ENCODE assay signal across 1 cellular context in the genomic region with DNA sequence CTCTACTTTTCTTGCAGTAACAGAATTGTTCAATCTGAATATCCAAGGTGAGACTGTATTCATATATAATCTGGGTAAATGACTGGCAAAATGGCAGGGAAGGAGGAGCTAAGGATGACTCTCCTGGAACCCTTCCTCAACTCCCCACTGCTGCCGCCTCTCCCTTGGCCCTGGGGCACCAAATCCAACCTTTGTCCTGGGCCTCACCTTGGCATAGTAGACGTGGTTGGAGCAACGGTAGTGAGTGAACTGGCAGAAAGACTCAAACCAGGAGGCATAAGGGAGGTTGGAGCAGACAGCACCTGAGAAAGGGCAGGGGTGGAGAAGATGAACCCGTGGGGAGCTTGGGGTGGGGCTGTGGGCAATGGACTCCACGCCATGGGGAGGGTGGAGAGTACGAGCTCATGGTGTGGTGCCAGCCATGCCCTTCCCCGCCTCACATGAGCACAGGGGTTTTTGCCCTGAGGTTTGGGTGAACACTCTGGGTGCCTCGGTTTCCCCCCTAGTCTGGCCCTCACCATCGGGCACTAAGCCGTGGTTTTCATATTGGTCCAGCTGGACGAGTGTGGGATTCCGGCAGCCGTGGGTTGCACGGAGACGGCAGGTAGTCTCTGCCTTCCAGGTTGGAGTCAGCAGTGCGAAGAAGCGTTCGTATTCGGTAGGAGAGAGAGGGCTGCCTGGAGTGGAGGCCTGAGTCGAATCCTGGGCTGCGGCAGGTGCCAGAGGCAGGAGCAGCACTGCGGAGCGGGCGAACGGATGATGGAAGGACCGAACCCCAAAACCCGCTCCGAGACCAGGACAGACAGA.
TF ChIP-seq lines count a peak whose summit lies in the region.

No MANE protein-coding gene starts in this region.

TF ChIP-seq in IMR-90, 13 proteins besides CTCF, POLR2A, EP300 and RAD21 (continued from another document):
- TF ChIP-seq SMC3 (IDR thresholded peaks at IDR 0.05; ENCODE audit: low read depth, low read length) (no peak), RFX5 (IDR thresholded peaks at IDR 0.05; ENCODE audit: low read depth, low read length) (no peak)
- TF ChIP-seq, protein P1, sequence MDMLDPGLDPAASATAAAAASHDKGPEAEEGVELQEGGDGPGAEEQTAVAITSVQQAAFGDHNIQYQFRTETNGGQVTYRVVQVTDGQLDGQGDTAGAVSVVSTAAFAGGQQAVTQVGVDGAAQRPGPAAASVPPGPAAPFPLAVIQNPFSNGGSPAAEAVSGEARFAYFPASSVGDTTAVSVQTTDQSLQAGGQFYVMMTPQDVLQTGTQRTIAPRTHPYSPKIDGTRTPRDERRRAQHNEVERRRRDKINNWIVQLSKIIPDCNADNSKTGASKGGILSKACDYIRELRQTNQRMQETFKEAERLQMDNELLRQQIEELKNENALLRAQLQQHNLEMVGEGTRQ (IDR thresholded peaks at IDR 0.05; ENCODE audit: low read depth, low read length) = no peak
